ENCODE assay signal across 8 cellular contexts in genomic region chr1:232952514-232953175, GRCh38. TPM values are rescaled to one million over a fixed set of nuclear protein-coding genes. Genes with fewer than 3 reads are reported as not detected.
A peak's percentile ranks its signal among the peaks of the same experiment; 100 is the strongest.
DNase-seq lines count a peak whose midpoint lies in the region; ATAC-seq, FAIRE-seq and TF ChIP-seq lines count a peak whose summit lies in the region.

No MANE protein-coding gene starts in this region.

- DNase-seq in NOMO-1 treated with DMSO at 0.1 percent for 48 hours (lab: John Stamatoyannopoulos, UW; ENCODE audit: unreplicated experiment): peak; percentile 23
- no peak for DNase-seq in NOMO-1 treated with dmso at 0.1 percent for 144 hours (lab: John Stamatoyannopoulos, UW; ENCODE audit: unreplicated experiment)
- peak; percentile 30 for DNase-seq in HS-27A (ENCODE audit: low read depth)
- peak; percentile 43 for DNase-seq in RCC 7860 (ENCODE audit: low spot score)
- DNase-seq in body of pancreas: peak; percentile 30 to 57 (median 50)
- peak; percentile 44 for DNase-seq in kidney glomerular epithelial cell (lab: John Stamatoyannopoulos, UW)
- no peak for DNase-seq in thoracic aorta (ENCODE audit: low spot score)

- H3K27ac ChIP-seq in body of pancreas: no peak overlapping the region
- H3K27ac ChIP-seq in thoracic aorta: no peak overlapping the region

- ATAC-seq in GM21528 (IDR thresholded peaks at IDR 0.05; ENCODE audit: low FRiP score, unreplicated experiment): peak; percentile 37
- no peak for ATAC-seq in body of pancreas
- ATAC-seq in thoracic aorta (ENCODE audit: insufficient number of reproducible peaks, low FRiP score, low read depth): no peak

- no peaks in the 10 kb centered on the region for H3K9me3 ChIP-seq in body of pancreas
- H3K9me3 ChIP-seq in thoracic aorta: no peaks in the 10 kb centered on the region

- H3K36me3 ChIP-seq in body of pancreas (replicated peaks in 1 of 2; ENCODE audit: insufficient read depth in 1 of 2, low read depth in 2 of 2): no peaks in the 10 kb centered on the region
- peaks cover 5% of the 10 kb centered on the region for H3K36me3 ChIP-seq in thoracic aorta

- WGBS in body of pancreas, 2 donors: 75 to 90% methylated on average over 1 of the region's 1 CpG

- intact Hi-C loops in body of pancreas (cut with DNase I): no loop called here

- H3K4me1 ChIP-seq in body of pancreas: peaks cover 27% of the 10 kb centered on the region
- peaks cover 6 to 27% of the 10 kb centered on the region in 2 donors for H3K4me1 ChIP-seq in thoracic aorta (ENCODE audit: control insufficient read depth in 1 of 2, low read depth in 2 of 2)

- no peak overlapping the region for H3K4me3 ChIP-seq in body of pancreas
- no peak overlapping the region for H3K4me3 ChIP-seq in thoracic aorta

- TF ChIP-seq CTCF in body of pancreas (IDR thresholded peaks at IDR 0.05) (peak; percentile 8 to 58 (median 55)), thoracic aorta (IDR thresholded peaks at IDR 0.05) (peak; percentile 40)

- FAIRE-seq in RCC 7860 (lab: Jason Lieb, UNC): peak; percentile 59

- no peak for TF ChIP-seq POLR2A in body of pancreas (IDR thresholded peaks at IDR 0.05)

- H3K27me3 ChIP-seq in body of pancreas (no peaks in the 10 kb centered on the region), thoracic aorta (replicated peaks; ENCODE audit: insufficient read depth) (no peaks in the 10 kb centered on the region)

RNA-seq across cellular contexts. Expression of gene NTPCR, which starts 2.2 kb away (rescaled TPM):
- 10 to 100 TPM in 1 of 2 donors, 1 to 10 TPM in 1; 8.2 to 14.3 TPM for total RNA-seq in body of pancreas
- 10 to 100 TPM in 1 of 2 donors, 1 to 10 TPM in 1; 9.3 to 21.4 TPM for total RNA-seq in thoracic aorta

Comparison
In these comparisons a context has a peak if more than half of its experiments do, and no peak if none do; other contexts are left out.
1. DNase-seq: peak in NOMO-1 treated with DMSO at 0.1 percent for 48 hours (single experiment), HS-27A (single experiment), RCC 7860 (single experiment), body of pancreas (4 of 4) and kidney glomerular epithelial cell (single experiment); none in NOMO-1 treated with dmso at 0.1 percent for 144 hours (single experiment) and thoracic aorta (single experiment).